ENCODE assay signal across 10 cellular contexts in genomic region chrX:48936429-48937064, GRCh38. TPM values are rescaled to one million over a fixed set of nuclear protein-coding genes. Genes with fewer than 3 reads are reported as not detected.
A peak's percentile ranks its signal among the peaks of the same experiment; 100 is the strongest.
DNase-seq lines count a peak whose midpoint lies in the region; ATAC-seq and TF ChIP-seq lines count a peak whose summit lies in the region.
"Had no signal": no experiment of that assay in that cellular context is flagged by ENCODE, and none has a peak within 500 bp of the region (broad histone marks: within the 10 kb centered on the region; RNA-seq: fewer than 3 reads in every experiment).

No MANE protein-coding gene starts in this region.

- POLR2A ChIA-PET in CD8-positive, alpha-beta T cell (lab: Charles Lee), result interaction anchor here (1.2 to 7.5 kb wide), 7 partner anchors 16 to 45 kb away, joined by 3 to 67 read pairs (median 11); partner anchors contain the start of genes OTUD5, PIM2, PQBP1 and SLC35A2

- no peaks in the 10 kb centered on the region for H3K27me3 ChIP-seq in CD8-positive, alpha-beta T cell (ENCODE audit: insufficient read depth, low read length)
- H3K27me3 ChIP-seq in Peyer's patch, result no peaks in the 10 kb centered on the region
- no peaks in the 10 kb centered on the region for H3K27me3 ChIP-seq in BE2C

- peaks cover 68% of the 10 kb centered on the region for H3K4me1 Mint-ChIP-seq in CD8-positive, alpha-beta T cell (ENCODE audit: low read depth)
- peaks cover 44% of the 10 kb centered on the region for H3K4me1 Mint-ChIP-seq in memory B cell

- peak overlapping the region; percentile 40 for H3K4me3 ChIP-seq in CD8-positive, alpha-beta T cell (ENCODE audit: low read depth, low read length)
- H3K4me3 ChIP-seq in Peyer's patch (peak overlapping the region in 1 of 4 donors; percentile 23), BE2C (ENCODE audit: low read depth, low read length) (no peak overlapping the region)

- CTCF ChIA-PET in CD8-positive, alpha-beta T cell (lab: Charles Lee), result interaction anchor here (0.8 to 3.0 kb wide), 9 partner anchors 9 to 305 kb away, joined by 3 to 11 read pairs (median 4); partner anchors contain the start of genes PIM2, PQBP1 and TIMM17B

- no peak for TF ChIP-seq POLR2A in Peyer's patch (IDR thresholded peaks at IDR 0.05)

- H3K4me1 ChIP-seq in CD8-positive, alpha-beta T cell (ENCODE audit: insufficient read depth, low read length), result peaks cover 74% of the 10 kb centered on the region
- H3K4me1 ChIP-seq in Peyer's patch, result peaks cover 0 to 25% (median 14%) of the 10 kb centered on the region in 4 donors
- no peaks in the 10 kb centered on the region for H3K4me1 ChIP-seq in BE2C

- H3K4me3 Mint-ChIP-seq in CD8-positive, alpha-beta T cell, result peak overlapping the region; percentile 83
- H3K4me3 Mint-ChIP-seq in memory B cell, result peak overlapping the region; percentile 83

- no peaks in the 10 kb centered on the region for H3K9me3 Mint-ChIP-seq in CD8-positive, alpha-beta T cell
- H3K9me3 Mint-ChIP-seq in memory B cell, result no peaks in the 10 kb centered on the region

- no peaks in the 10 kb centered on the region for H3K9me3 ChIP-seq in CD8-positive, alpha-beta T cell (ENCODE audit: low read length)
- H3K9me3 ChIP-seq in Peyer's patch (no peaks in the 10 kb centered on the region), BE2C (no peaks in the 10 kb centered on the region)

- no peaks in the 10 kb centered on the region for H3K36me3 ChIP-seq in CD8-positive, alpha-beta T cell (ENCODE audit: insufficient read depth, low read length)
- H3K36me3 ChIP-seq in Peyer's patch (peaks cover 0 to 28% (median 0%) of the 10 kb centered on the region in 3 donors), BE2C (no peaks in the 10 kb centered on the region; the same call in none of the 2 replicates)

- no peak for TF ChIP-seq CTCF in CD8-positive, alpha-beta T cell (IDR thresholded peaks at IDR 0.05)
- TF ChIP-seq CTCF in Peyer's patch (IDR thresholded peaks at IDR 0.05) (no peak), BE2C (IDR thresholded peaks at IDR 0.05; ENCODE audit: low read depth, low read length) (no peak)

- H3K27me3 Mint-ChIP-seq in CD8-positive, alpha-beta T cell (ENCODE audit: low read depth), result no peaks in the 10 kb centered on the region
- no peaks in the 10 kb centered on the region for H3K27me3 Mint-ChIP-seq in memory B cell

- no peak for DNase-seq in CD8-positive, alpha-beta T cell
- no peak for DNase-seq in Peyer's patch
- DNase-seq in memory B cell (ENCODE audit: low spot score in 2 of 2), result no peak
- no peak for DNase-seq in BE2C
- DNase-seq in cardiac septum (ENCODE audit: low spot score), result no peak
- DNase-seq in NCI-H1436 treated with DMSO at 0.1 percent for 48 hours (lab: John Stamatoyannopoulos, UW), result no peak
- DNase-seq: NCI-H446 treated with DMSO at 0.1 percent for 48 hours, retina had no signal

- H3K27ac ChIP-seq in CD8-positive, alpha-beta T cell (ENCODE audit: low read depth, low read length), result peak overlapping the region; percentile 82
- peak overlapping the region; percentile 62 to 76 (median 75) for H3K27ac ChIP-seq in Peyer's patch

- ATAC-seq in CD8-positive, alpha-beta T cell, result no peak
- peak; percentile 1 for ATAC-seq in GM21723 (IDR thresholded peaks at IDR 0.05; ENCODE audit: unreplicated experiment)
- ATAC-seq in memory B cell (ENCODE audit: low read depth), result no peak
- no peak for ATAC-seq in HG02981 (IDR thresholded peaks at IDR 0.05; ENCODE audit: unreplicated experiment)

- intact Hi-C loops in CD8-positive, alpha-beta T cell (cut with DNase I, micrococcal nuclease), result loop anchor here (1.0 to 5.0 kb wide), 4 partner anchors 17 to 134 kb away; partner anchors contain the start of genes HDAC6 (in 1 of the 2), PIM2 (in 1 of the 2), PQBP1 (in 1 of the 2) and TIMM17B (in 1 of the 2)
- intact Hi-C loops in cardiac septum (cut with DNase I), result no loop called here

- H3K36me3 Mint-ChIP-seq in CD8-positive, alpha-beta T cell, result peaks cover 29% of the 10 kb centered on the region
- peaks cover 7% of the 10 kb centered on the region for H3K36me3 Mint-ChIP-seq in memory B cell

- H3K27ac Mint-ChIP-seq in CD8-positive, alpha-beta T cell, result peak overlapping the region; percentile 99
- H3K27ac Mint-ChIP-seq in memory B cell, result peak overlapping the region; percentile 99

RNA-seq across cellular contexts. Expression of gene PIM2, which starts 17.7 kb away (rescaled TPM):
- 100 to 1,000 TPM; 212 to 218 TPM for total RNA-seq in CD8-positive, alpha-beta T cell
- total RNA-seq in Peyer's patch (10 to 100 TPM; 17.3 to 24.8 (median 19.1) TPM), cardiac septum (2.7 TPM)
- polyA plus RNA-seq in BE2C (2012; ENCODE audit: insufficient read depth, insufficient read length, low read depth), result 12.5 TPM

RNA-seq across cellular contexts. Expression of gene OTUD5, which starts 20.9 kb away (rescaled TPM):
- total RNA-seq in CD8-positive, alpha-beta T cell, result 100 to 1,000 TPM; 109 to 113 TPM
- total RNA-seq in Peyer's patch, result 10 to 100 TPM; 49.7 to 79.2 (median 71.0) TPM
- 77.9 TPM for polyA plus RNA-seq in BE2C (2012; ENCODE audit: insufficient read depth, insufficient read length, low read depth)
- total RNA-seq in cardiac septum, result 29.1 TPM

RNA-seq across cellular contexts. Expression of gene SLC35A2, which starts 25.1 kb away (rescaled TPM):
- total RNA-seq in CD8-positive, alpha-beta T cell, result 10 to 100 TPM; 14.6 to 16.6 TPM
- total RNA-seq in Peyer's patch, result 10 to 100 TPM; 14.0 to 43.3 (median 21.5) TPM
- polyA plus RNA-seq in BE2C (2012; ENCODE audit: insufficient read depth, insufficient read length, low read depth), result 49.5 TPM
- 13.0 TPM for total RNA-seq in cardiac septum

RNA-seq across cellular contexts. Expression of gene KCND1, which starts 35.1 kb away (rescaled TPM):
- total RNA-seq in CD8-positive, alpha-beta T cell, result 1 to 10 TPM; 1.2 to 3.0 TPM
- total RNA-seq in Peyer's patch (1 to 10 TPM in 3 of 4 donors, under 1 TPM in 1; 0.35 to 5.8 (median 1.7) TPM), cardiac septum (0.27 TPM)
- 5.0 TPM for polyA plus RNA-seq in BE2C (2012; ENCODE audit: insufficient read depth, insufficient read length, low read depth)

RNA-seq across cellular contexts. Expression of gene PQBP1, which starts 38.8 kb away (rescaled TPM):
- total RNA-seq in CD8-positive, alpha-beta T cell, result 10 to 100 TPM; 79.9 to 82.1 TPM
- total RNA-seq in Peyer's patch (10 to 100 TPM; 63.3 to 86.6 (median 70.1) TPM), cardiac septum (42.2 TPM)
- 289 TPM for polyA plus RNA-seq in BE2C (2012; ENCODE audit: insufficient read depth, insufficient read length, low read depth)

Comparison
In these comparisons a context has a peak if more than half of its experiments do, and no peak if none do; other contexts are left out.
1. RNA of gene PIM2, which starts 17.7 kb away (total RNA-seq): 212 to 218 TPM in CD8-positive, alpha-beta T cell; 17.3 to 24.8 TPM in Peyer's patch and 2.7 TPM in cardiac septum (single experiment); every median in the first group is over 4 times any median in the second.